ENCODE assay signal across 1 cellular context in the genomic region with DNA sequence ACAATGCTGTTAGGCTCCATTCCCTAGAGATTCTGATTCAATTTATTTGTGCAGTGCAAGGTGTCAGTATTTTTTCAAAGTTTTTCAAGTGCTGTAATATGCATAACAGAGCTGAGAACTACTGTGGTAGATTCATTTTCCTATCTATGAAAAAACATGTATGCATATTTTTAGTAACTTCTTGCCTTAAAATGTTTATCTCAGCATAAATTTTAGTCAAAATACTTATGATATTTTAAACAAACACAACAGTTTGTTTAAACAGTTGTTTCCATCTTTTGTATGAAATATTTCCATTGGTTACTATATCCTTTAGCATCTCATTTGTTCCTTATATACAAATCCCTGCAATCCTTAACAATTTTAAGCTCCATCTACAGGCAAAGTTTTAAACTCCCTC.
TF ChIP-seq lines count a peak whose summit lies in the region.

No MANE protein-coding gene starts in this region.

TF ChIP-seq in A549, 52 proteins besides CTCF, POLR2A, EP300 and RAD21 (continued from another document):
- TF ChIP-seq, protein P1, sequence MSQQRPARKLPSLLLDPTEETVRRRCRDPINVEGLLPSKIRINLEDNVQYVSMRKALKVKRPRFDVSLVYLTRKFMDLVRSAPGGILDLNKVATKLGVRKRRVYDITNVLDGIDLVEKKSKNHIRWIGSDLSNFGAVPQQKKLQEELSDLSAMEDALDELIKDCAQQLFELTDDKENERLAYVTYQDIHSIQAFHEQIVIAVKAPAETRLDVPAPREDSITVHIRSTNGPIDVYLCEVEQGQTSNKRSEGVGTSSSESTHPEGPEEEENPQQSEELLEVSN (IDR thresholded peaks at IDR 0.05; ENCODE audit: borderline replicate concordance, low read depth), result no peak
- TF ChIP-seq, protein P2, sequence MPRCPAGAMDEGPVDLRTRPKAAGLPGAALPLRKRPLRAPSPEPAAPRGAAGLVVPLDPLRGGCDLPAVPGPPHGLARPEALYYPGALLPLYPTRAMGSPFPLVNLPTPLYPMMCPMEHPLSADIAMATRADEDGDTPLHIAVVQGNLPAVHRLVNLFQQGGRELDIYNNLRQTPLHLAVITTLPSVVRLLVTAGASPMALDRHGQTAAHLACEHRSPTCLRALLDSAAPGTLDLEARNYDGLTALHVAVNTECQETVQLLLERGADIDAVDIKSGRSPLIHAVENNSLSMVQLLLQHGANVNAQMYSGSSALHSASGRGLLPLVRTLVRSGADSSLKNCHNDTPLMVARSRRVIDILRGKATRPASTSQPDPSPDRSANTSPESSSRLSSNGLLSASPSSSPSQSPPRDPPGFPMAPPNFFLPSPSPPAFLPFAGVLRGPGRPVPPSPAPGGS (IDR thresholded peaks at IDR 0.05), result no peak
